Comparison of ENCODE assay signal across 1 cellular context in the genomic region with DNA sequence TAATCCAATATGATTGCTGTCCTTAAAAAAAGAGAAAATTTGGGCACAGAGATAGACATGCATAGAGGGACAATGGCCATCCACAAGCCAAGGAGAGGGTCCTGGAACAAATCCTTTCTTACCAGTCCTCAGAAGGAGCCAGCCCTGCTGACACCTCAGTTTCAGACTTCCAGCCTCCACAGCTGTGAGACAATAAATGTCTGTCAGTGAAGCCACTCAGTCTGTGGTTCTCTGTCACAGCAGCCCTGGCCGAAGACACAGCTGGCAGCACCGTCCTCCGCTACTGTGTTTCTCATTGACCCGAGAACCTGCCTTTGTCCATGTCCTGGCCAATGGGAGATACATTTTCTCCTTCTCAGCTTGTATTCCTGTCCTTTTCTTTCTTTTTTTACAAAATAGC.
TF ChIP-seq lines count a peak whose summit lies in the region.

No MANE protein-coding gene starts in this region.

TF ChIP-seq in GM23338, 12 proteins besides CTCF, POLR2A, EP300 and RAD21 (continued from another document):
- TF ChIP-seq, protein P1, sequence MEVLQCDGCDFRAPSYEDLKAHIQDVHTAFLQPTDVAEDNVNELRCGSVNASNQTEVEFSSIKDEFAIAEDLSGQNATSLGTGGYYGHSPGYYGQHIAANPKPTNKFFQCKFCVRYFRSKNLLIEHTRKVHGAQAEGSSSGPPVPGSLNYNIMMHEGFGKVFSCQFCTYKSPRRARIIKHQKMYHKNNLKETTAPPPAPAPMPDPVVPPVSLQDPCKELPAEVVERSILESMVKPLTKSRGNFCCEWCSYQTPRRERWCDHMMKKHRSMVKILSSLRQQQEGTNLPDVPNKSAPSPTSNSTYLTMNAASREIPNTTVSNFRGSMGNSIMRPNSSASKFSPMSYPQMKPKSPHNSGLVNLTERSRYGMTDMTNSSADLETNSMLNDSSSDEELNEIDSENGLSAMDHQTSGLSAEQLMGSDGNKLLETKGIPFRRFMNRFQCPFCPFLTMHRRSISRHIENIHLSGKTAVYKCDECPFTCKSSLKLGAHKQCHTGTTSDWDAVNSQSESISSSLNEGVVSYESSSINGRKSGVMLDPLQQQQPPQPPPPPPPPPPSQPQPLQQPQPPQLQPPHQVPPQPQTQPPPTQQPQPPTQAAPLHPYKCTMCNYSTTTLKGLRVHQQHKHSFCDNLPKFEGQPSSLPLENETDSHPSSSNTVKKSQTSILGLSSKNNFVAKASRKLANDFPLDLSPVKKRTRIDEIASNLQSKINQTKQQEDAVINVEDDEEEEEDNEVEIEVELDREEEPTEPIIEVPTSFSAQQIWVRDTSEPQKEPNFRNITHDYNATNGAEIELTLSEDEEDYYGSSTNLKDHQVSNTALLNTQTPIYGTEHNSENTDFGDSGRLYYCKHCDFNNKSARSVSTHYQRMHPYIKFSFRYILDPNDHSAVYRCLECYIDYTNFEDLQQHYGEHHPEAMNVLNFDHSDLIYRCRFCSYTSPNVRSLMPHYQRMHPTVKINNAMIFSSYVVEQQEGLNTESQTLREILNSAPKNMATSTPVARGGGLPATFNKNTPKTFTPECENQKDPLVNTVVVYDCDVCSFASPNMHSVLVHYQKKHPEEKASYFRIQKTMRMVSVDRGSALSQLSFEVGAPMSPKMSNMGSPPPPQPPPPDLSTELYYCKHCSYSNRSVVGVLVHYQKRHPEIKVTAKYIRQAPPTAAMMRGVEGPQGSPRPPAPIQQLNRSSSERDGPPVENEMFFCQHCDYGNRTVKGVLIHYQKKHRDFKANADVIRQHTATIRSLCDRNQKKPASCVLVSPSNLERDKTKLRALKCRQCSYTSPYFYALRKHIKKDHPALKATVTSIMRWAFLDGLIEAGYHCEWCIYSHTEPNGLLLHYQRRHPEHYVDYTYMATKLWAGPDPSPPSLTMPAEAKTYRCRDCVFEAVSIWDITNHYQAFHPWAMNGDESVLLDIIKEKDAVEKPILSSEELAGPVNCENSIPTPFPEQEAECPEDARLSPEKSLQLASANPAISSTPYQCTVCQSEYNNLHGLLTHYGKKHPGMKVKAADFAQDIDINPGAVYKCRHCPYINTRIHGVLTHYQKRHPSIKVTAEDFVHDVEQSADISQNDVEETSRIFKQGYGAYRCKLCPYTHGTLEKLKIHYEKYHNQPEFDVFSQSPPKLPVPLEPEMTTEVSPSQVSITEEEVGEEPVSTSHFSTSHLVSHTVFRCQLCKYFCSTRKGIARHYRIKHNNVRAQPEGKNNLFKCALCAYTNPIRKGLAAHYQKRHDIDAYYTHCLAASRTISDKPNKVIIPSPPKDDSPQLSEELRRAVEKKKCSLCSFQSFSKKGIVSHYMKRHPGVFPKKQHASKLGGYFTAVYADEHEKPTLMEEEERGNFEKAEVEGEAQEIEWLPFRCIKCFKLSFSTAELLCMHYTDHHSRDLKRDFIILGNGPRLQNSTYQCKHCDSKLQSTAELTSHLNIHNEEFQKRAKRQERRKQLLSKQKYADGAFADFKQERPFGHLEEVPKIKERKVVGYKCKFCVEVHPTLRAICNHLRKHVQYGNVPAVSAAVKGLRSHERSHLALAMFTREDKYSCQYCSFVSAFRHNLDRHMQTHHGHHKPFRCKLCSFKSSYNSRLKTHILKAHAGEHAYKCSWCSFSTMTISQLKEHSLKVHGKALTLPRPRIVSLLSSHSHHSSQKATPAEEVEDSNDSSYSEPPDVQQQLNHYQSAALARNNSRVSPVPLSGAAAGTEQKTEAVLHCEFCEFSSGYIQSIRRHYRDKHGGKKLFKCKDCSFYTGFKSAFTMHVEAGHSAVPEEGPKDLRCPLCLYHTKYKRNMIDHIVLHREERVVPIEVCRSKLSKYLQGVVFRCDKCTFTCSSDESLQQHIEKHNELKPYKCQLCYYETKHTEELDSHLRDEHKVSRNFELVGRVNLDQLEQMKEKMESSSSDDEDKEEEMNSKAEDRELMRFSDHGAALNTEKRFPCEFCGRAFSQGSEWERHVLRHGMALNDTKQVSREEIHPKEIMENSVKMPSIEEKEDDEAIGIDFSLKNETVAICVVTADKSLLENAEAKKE (CRISPR knock-in tag; IDR thresholded peaks at IDR 0.05), result no peak
- TF ChIP-seq EZH2 (IDR thresholded peaks at IDR 0.05; ENCODE audit: low read depth, unreplicated experiment), result no peak
- TF ChIP-seq POLR2AphosphoS5 (IDR thresholded peaks at IDR 0.05; ENCODE audit: low read depth), result no peak
- no peak for TF ChIP-seq ZNF331 (CRISPR knock-in tag; IDR thresholded peaks at IDR 0.05; ENCODE audit: low read depth)
- TF ChIP-seq STAT1 (IDR thresholded peaks at IDR 0.05; ENCODE audit: unreplicated experiment), result no peak
